8 cellular contexts compared by ENCODE assay signal in genomic region chr17:20063665-20064648, GRCh38. TPM values are rescaled to one million over a fixed set of nuclear protein-coding genes. Genes with fewer than 3 reads are reported as not detected.
DNase-seq lines count a peak whose midpoint lies in the region; ATAC-seq, FAIRE-seq and TF ChIP-seq lines count a peak whose summit lies in the region.

No MANE protein-coding gene starts in this region.

- TF ChIP-seq POLR2A in A549 (IDR thresholded peaks at IDR 0.05; ENCODE audit: low read length), result no peak
- no peak for TF ChIP-seq POLR2A in spleen (IDR thresholded peaks at IDR 0.05)

- peaks cover 3% of the 10 kb centered on the region for H3K9me3 Mint-ChIP-seq in activated T-helper 2 cell treated with anti-CD3 and anti-CD28 coated beads, Interferon-gamma antibody, Interleukin-2, Interleukin-4, amounts not matched to agents 10 μg/mL and 5 μg/mL and 100 μg/mL, durations not matched to agents 14 hours and 24 hours and 36 hours

- H3K9me3 ChIP-seq in A549, result no peaks in the 10 kb centered on the region
- H3K9me3 ChIP-seq in heart right ventricle, result no peaks in the 10 kb centered on the region
- H3K9me3 ChIP-seq in spleen, result no peaks in the 10 kb centered on the region

- peak overlapping the region; percentile 73 for H3K27ac Mint-ChIP-seq in activated T-helper 2 cell treated with anti-CD3 and anti-CD28 coated beads, Interferon-gamma antibody, Interleukin-2, Interleukin-4, amounts not matched to agents 10 μg/mL and 5 μg/mL and 100 μg/mL, durations not matched to agents 14 hours and 24 hours and 36 hours

- peaks cover 77% of the 10 kb centered on the region for H3K4me1 ChIP-seq in A549
- peaks cover 0 to 46% (median 23%) of the 10 kb centered on the region in 9 donors for H3K4me1 ChIP-seq in heart right ventricle
- peaks cover 0 to 25% (median 12%) of the 10 kb centered on the region in 6 donors for H3K4me1 ChIP-seq in spleen

- H3K27ac ChIP-seq in A549 (peak overlapping the region; percentile 89 to 90), heart right ventricle (peak overlapping the region; percentile 51 to 85 (median 76)), spleen (peak overlapping the region in 5 of 8 donors; percentile 35 to 70 (median 41))

- H3K27me3 Mint-ChIP-seq in activated T-helper 2 cell treated with anti-CD3 and anti-CD28 coated beads, Interferon-gamma antibody, Interleukin-2, Interleukin-4, amounts not matched to agents 10 μg/mL and 5 μg/mL and 100 μg/mL, durations not matched to agents 14 hours and 24 hours and 36 hours (ENCODE audit: low read depth), result no peaks in the 10 kb centered on the region

- no peak overlapping the region for H3K4me3 Mint-ChIP-seq in activated T-helper 2 cell treated with anti-CD3 and anti-CD28 coated beads, Interferon-gamma antibody, Interleukin-2, Interleukin-4, amounts not matched to agents 10 μg/mL and 5 μg/mL and 100 μg/mL, durations not matched to agents 14 hours and 24 hours and 36 hours (ENCODE audit: low read depth)

- peak in 1 of 2 experiments; percentile 13; a peak in 2 of 5 replicates for TF ChIP-seq RAD21 in A549 (conservative IDR thresholded peaks at IDR 0.05 in 1 of 2, IDR thresholded peaks at IDR 0.05 in 1 of 2)

- 5% methylated on average over 12 of the region's 12 CpGs for WGBS in A549 (ENCODE audit: missing lambda C conversion rate)
- 41 to 55% methylated on average over 12 of the region's 12 CpGs for WGBS in heart right ventricle, 2 donors
- 32 to 63% (median 45%) methylated on average over 12 of the region's 12 CpGs for WGBS in spleen, 5 donors

- no peak for TF ChIP-seq CTCF in A549 (IDR thresholded peaks at IDR 0.05)
- TF ChIP-seq CTCF in heart right ventricle (IDR thresholded peaks at IDR 0.05), result no peak
- no peak for TF ChIP-seq CTCF in spleen (IDR thresholded peaks at IDR 0.05 in 8 of 11, conservative IDR thresholded peaks at IDR 0.05 in 3 of 11)

- TF ChIP-seq EP300 in A549 (IDR thresholded peaks at IDR 0.05), result peak; percentile 22 to 56; a peak in 2 of 5 replicates

- POLR2A ChIA-PET in A549 (lab: Yijun Ruan, JAX), result interaction anchor here (2.5 kb wide), 1 partner anchor 54 kb away, joined by 28 read pairs; the partner anchor contains the start of gene SPECC1

- ATAC-seq in A549 (peak; percentile 84 to 86), GM18520 (IDR thresholded peaks at IDR 0.05; ENCODE audit: unreplicated experiment) (peak; percentile 46), heart right ventricle (peak; percentile 68 to 94 (median 84))

- DNase-seq in A549 (ENCODE audit: low read depth in 1 of 2, low spot score in 1 of 2) (peak; percentile 86 to 91), HS-5 (ENCODE audit: low read depth) (peak; percentile 68), heart right ventricle (peak; percentile 64 to 67), spleen (no peak), HuH-7 (ENCODE audit: low spot score) (no peak), NCI-H524 (lab: John Stamatoyannopoulos, UW) (no peak)
- DNase-seq in activated T-helper 2 cell treated with anti-CD3 and anti-CD28 coated beads, Interferon-gamma antibody, Interleukin-2, Interleukin-4, amounts not matched to agents 10 μg/mL and 5 μg/mL and 100 μg/mL, durations not matched to agents 14 hours and 24 hours and 36 hours (ENCODE audit: low spot score), result no peak

- H3K36me3 ChIP-seq in heart right ventricle (no peaks in the 10 kb centered on the region), spleen (no peaks in the 10 kb centered on the region)

- H3K27me3 ChIP-seq in heart right ventricle (no peaks in the 10 kb centered on the region), spleen (replicated peaks in 1 of 7) (no peaks in the 10 kb centered on the region)

- H3K4me1 Mint-ChIP-seq in activated T-helper 2 cell treated with anti-CD3 and anti-CD28 coated beads, Interferon-gamma antibody, Interleukin-2, Interleukin-4, amounts not matched to agents 10 μg/mL and 5 μg/mL and 100 μg/mL, durations not matched to agents 14 hours and 24 hours and 36 hours (ENCODE audit: low read depth), result peaks cover 20% of the 10 kb centered on the region

- FAIRE-seq in A549 (lab: Jason Lieb, UNC), result peak; percentile 100

- peak overlapping the region; percentile 75 for H3K4me2 ChIP-seq in A549

- CTCF ChIA-PET in A549 (lab: Yijun Ruan, JAX), result interaction anchor here (1.0 to 9.1 kb wide), 3 partner anchors 38 to 71 kb away, joined by 3 to 60 read pairs (median 5); partner anchors contain the start of gene SPECC1

- H3K36me3 Mint-ChIP-seq in activated T-helper 2 cell treated with anti-CD3 and anti-CD28 coated beads, Interferon-gamma antibody, Interleukin-2, Interleukin-4, amounts not matched to agents 10 μg/mL and 5 μg/mL and 100 μg/mL, durations not matched to agents 14 hours and 24 hours and 36 hours (ENCODE audit: low read depth), result no peaks in the 10 kb centered on the region

- intact Hi-C loops in activated T-helper 2 cell treated with anti-CD3 and anti-CD28 coated beads, Interferon-gamma antibody, Interleukin-2, Interleukin-4, amounts not matched to agents 10 μg/mL and 5 μg/mL and 100 μg/mL, durations not matched to agents 14 hours and 24 hours and 36 hours (cut with micrococcal nuclease), result no loop called here
- intact Hi-C loops in heart right ventricle (cut with DNase I), result loop anchor here in 3 of 10 donors (5.0 to 10.0 kb wide), 2 partner anchors 49 to 52 kb away; no protein-coding TSS in a partner anchor
- intact Hi-C loops in spleen (cut with DNase I; ENCODE audit: low total_unique reads), result no loop called here

- H3K4me3 ChIP-seq in A549, result peak overlapping the region; percentile 1; the same call in 1 of the 3 replicates
- H3K4me3 ChIP-seq in heart right ventricle, result peak overlapping the region in 1 of 10 donors; percentile 6
- no peak overlapping the region for H3K4me3 ChIP-seq in spleen

TF ChIP-seq in A549, 52 proteins besides CTCF, POLR2A, EP300 and RAD21 (continues in another document):
- peak; percentile 35; the same call in 1 of the 2 replicates for TF ChIP-seq HOXB13 (CRISPR knock-in tag; IDR thresholded peaks at IDR 0.05; ENCODE audit: low read depth)
- TF ChIP-seq JUNB (IDR thresholded peaks at IDR 0.05), result peak; percentile 92
- TF ChIP-seq JUN (IDR thresholded peaks at IDR 0.05), result peak; percentile 87 to 93
- TF ChIP-seq KDM1A (IDR thresholded peaks at IDR 0.05; ENCODE audit: low read depth), result no peak
- TF ChIP-seq REST (IDR thresholded peaks at IDR 0.05), result no peak
- TF ChIP-seq EHMT2 (IDR thresholded peaks at IDR 0.05; ENCODE audit: low read depth), result no peak
- peak; percentile 71 for TF ChIP-seq GATA3 (IDR thresholded peaks at IDR 0.05; ENCODE audit: borderline replicate concordance)
- 0 out of 2 replicates have a peak, but pooled peaks have one; percentile 45 for TF ChIP-seq HES2 (IDR thresholded peaks at IDR 0.05)
- TF ChIP-seq USF2 (IDR thresholded peaks at IDR 0.05), result peak; percentile 26; the same call in 1 of the 2 replicates

RNA-seq across cellular contexts. Expression of gene SPECC1, which starts 54.8 kb away (rescaled TPM):
- polyA plus RNA-seq in A549 (2011; rRNA removed) (40.1 and 45.1 TPM in 2 replicates), A549 (2017; fragmentation: RNase III; extraction: RNeasy Plus Mini Kit Qiagen cat#74134 plus additional on column Dnase treatment) (55.0 to 70.3 TPM (median 66.2 TPM) in 3 replicates), heart right ventricle (1 to 10 TPM; 2.9 to 6.6 TPM), spleen (10 to 100 TPM in 1 of 3 donors, 1 to 10 TPM in 2; 7.4 to 20.9 (median 8.5) TPM)
- 22.0 and 23.5 TPM in 2 replicates for polyA plus RNA-seq in A549 (2012; cell fraction: cytosol; rRNA removed)
- polyA plus RNA-seq in A549 (2012; cell fraction: nucleus; rRNA removed), result 27.4 and 30.6 TPM in 2 replicates
- polyA minus RNA-seq in A549 (2011; rRNA and poly(A)+ RNA removed), result 62.3 and 65.1 TPM in 2 replicates
- 4.7 and 6.8 TPM in 2 replicates for total RNA-seq in activated T-helper 2 cell treated with anti-CD3 and anti-CD28 coated beads, Interferon-gamma antibody, Interleukin-2, Interleukin-4, amounts not matched to agents 10 μg/mL and 5 μg/mL and 100 μg/mL, durations not matched to agents 14 hours and 24 hours and 36 hours
- total RNA-seq in heart right ventricle (10 to 100 TPM in 5 of 10 donors, 1 to 10 TPM in 5; 6.8 to 15.2 (median 9.7) TPM), spleen (100 to 1,000 TPM in 2 of 7 donors, 10 to 100 TPM in 5; 66.4 to 129 (median 92.7) TPM)

Comparison
In these comparisons a context has a peak if more than half of its experiments do, and no peak if none do; other contexts are left out.
1. DNase-seq: peak in A549 (2 of 2), HS-5 (single experiment) and heart right ventricle (2 of 2); none in activated T-helper 2 cell treated with anti-CD3 and anti-CD28 coated beads, Interferon-gamma antibody, Interleukin-2, Interleukin-4, amounts not matched to agents 10 μg/mL and 5 μg/mL and 100 μg/mL, durations not matched to agents 14 hours and 24 hours and 36 hours (single experiment), spleen (single experiment), HuH-7 (single experiment) and NCI-H524 (0 of 2).
2. Peak in every context shown above with its lines, with median percentiles within 50 percentile points of each other: ATAC-seq and H3K27ac ChIP-seq.